ENCODE assay signal across 1 cellular context in genomic region chr9:96436456-96437126, GRCh38.
TF ChIP-seq lines count a peak whose summit lies in the region.

No MANE protein-coding gene starts in this region.

TF ChIP-seq in HepG2, 621 proteins besides CTCF, POLR2A, EP300 and RAD21 (continued from another document):
- TF ChIP-seq FOXA1 (IDR thresholded peaks at IDR 0.05) (no peak), FOXA1 (CRISPR knock-in tag; IDR thresholded peaks at IDR 0.05) (peak; percentile 7; the same call in 1 of the 2 replicates), KLF13 (CRISPR knock-in tag; IDR thresholded peaks at IDR 0.05) (no peak), ZNF207 (IDR thresholded peaks at IDR 0.05; ENCODE audit: borderline replicate concordance) (no peak), CHD2 (IDR thresholded peaks at IDR 0.05; ENCODE audit: low read depth, low read length) (no peak), KLF15 (CRISPR knock-in tag; IDR thresholded peaks at IDR 0.05; ENCODE audit: borderline replicate concordance) (no peak), MIXL1 (CRISPR knock-in tag; IDR thresholded peaks at IDR 0.05) (no peak; the same call in 1 of the 2 replicates), ARNT (IDR thresholded peaks at IDR 0.05) (no peak), CBX2 (IDR thresholded peaks at IDR 0.05; ENCODE audit: low read depth, low read length) (no peak), CBX2 (CRISPR knock-in tag; IDR thresholded peaks at IDR 0.05; ENCODE audit: low read depth) (no peak), ZSCAN20 (CRISPR knock-in tag; IDR thresholded peaks at IDR 0.05; ENCODE audit: borderline replicate concordance) (no peak), TEAD3 (CRISPR knock-in tag; optimal IDR thresholded peaks at IDR 0.05; ENCODE audit: borderline replicate concordance) (peak; percentile 87)
